In the genomic region with DNA sequence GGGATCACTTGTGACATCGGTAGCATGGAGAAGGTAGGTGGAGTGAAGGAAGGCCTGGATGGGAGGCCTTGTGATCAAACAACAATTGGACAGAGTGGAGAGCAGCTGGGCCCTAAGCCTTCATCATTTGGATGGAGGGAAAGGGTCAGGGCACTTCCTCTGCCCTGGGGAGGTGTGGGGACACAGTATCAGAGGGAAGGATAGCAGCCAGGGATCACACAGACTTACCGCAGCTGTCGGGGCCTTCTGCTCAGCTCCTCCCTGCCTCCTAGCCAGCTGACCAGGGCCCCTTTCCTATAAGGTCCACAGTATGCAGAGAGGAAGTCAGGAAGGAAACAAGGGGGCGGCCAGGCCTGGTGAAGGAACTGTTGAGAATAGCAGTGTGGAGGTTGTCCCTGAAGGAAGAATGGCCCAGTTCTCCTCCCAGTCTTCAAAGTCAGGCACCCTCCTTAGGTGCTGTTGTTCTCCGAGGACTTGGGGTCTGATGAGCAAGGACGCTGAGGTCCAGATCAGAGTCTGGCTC, we compare ENCODE assay signal across 26 cellular contexts.
"Had no signal": no experiment of that assay in that cellular context is flagged by ENCODE, and none has a peak within 500 bp of the region (broad histone marks: within the 10 kb centered on the region; RNA-seq: fewer than 3 reads in every experiment).

No MANE protein-coding gene starts in this region.

- H3K4me3 Mint-ChIP-seq: activated naive CD4-positive, alpha-beta T cell treated with anti-CD3 and anti-CD28 coated beads for 36 hours; activated naive CD8-positive, alpha-beta T cell treated with anti-CD3 and anti-CD28 coated beads, Interleukin-2, amount 10 ng/mL, durations not matched to agents 7 days and 5 days; nephron progenitor cell; stimulated activated memory B cell treated with anti-CD40 and anti-IgM and Interleukin-4, amounts not matched to agents 10 μg/mL and 1 μg/mL and 100 μg/mL, for 72 hours; T-helper 1 cell treated with Interleukin-12 subunit alpha and Interleukin-12 subunit beta and Interleukin-4 antibody, amounts not matched to agents 30 μg/mL and 1 μg/mL, for 36 hours had no signal

- H3K27me3 ChIP-seq: hepatocyte, right lobe of liver, stomach, suprapubic skin, tibial nerve had no signal

- H3K9me3 ChIP-seq: left ventricle myocardium inferior, right lobe of liver, stomach, suprapubic skin, tibial nerve had no signal

- H3K27ac ChIP-seq: coronary artery, left ventricle myocardium inferior, right lobe of liver, suprapubic skin had no signal

- H2AFZ ChIP-seq: hepatocyte had no signal

- DNase-seq: activated CD4-positive, alpha-beta T cell treated with anti-CD3 and anti-CD28 coated beads for 4 hours; activated CD4-positive, alpha-beta T cell treated with anti-CD3 and anti-CD28 coated beads, Interleukin-2, amount 50 U/mL, for 48 hours; activated CD4-positive, CD25-positive, alpha-beta regulatory T cell; activated CD8-positive, alpha-beta memory T cell treated with anti-CD3 and anti-CD28 coated beads, Interleukin-2, amount 50 U/mL, for 48 hours; activated effector memory CD4-positive, alpha-beta T cell treated with Interleukin-2 at 50 U/mL for 16 hours; activated naive CD4-positive, alpha-beta T cell treated with anti-CD3 and anti-CD28 coated beads for 36 hours; activated naive CD8-positive, alpha-beta T cell treated with anti-CD3 and anti-CD28 coated beads, Interleukin-2, amount 10 ng/mL, durations not matched to agents 7 days and 5 days; activated T-cell treated with anti-CD3 and anti-CD28 coated beads, Interleukin-2, amount 50 U/mL, for 48 hours; amygdala; foreskin melanocyte; kidney glomerular epithelial cell; left ventricle myocardium inferior; midbrain; nephron progenitor cell; occipital lobe; posterior cingulate gyrus; right lobe of liver; small intestine; stimulated activated CD4-positive, alpha-beta T cell treated with anti-CD3 and anti-CD28 coated beads, Interleukin-15, amount 100 ng/mL, for 24 hours; stomach had no signal

- H3K27ac Mint-ChIP-seq: activated naive CD4-positive, alpha-beta T cell treated with anti-CD3 and anti-CD28 coated beads for 36 hours; activated naive CD8-positive, alpha-beta T cell treated with anti-CD3 and anti-CD28 coated beads, Interleukin-2, amount 10 ng/mL, durations not matched to agents 7 days and 5 days; nephron progenitor cell; stimulated activated memory B cell treated with anti-CD40 and anti-IgM and Interleukin-4, amounts not matched to agents 10 μg/mL and 1 μg/mL and 100 μg/mL, for 72 hours; T-helper 1 cell treated with Interleukin-12 subunit alpha and Interleukin-12 subunit beta and Interleukin-4 antibody, amounts not matched to agents 30 μg/mL and 1 μg/mL, for 36 hours had no signal

- H3K4me2 ChIP-seq: hepatocyte had no signal

- H3K36me3 Mint-ChIP-seq: activated naive CD8-positive, alpha-beta T cell treated with anti-CD3 and anti-CD28 coated beads, Interleukin-2, amount 10 ng/mL, durations not matched to agents 7 days and 5 days; stimulated activated memory B cell treated with anti-CD40 and anti-IgM and Interleukin-4, amounts not matched to agents 10 μg/mL and 1 μg/mL and 100 μg/mL, for 72 hours had no signal

- H3K27me3 Mint-ChIP-seq: activated naive CD8-positive, alpha-beta T cell treated with anti-CD3 and anti-CD28 coated beads, Interleukin-2, amount 10 ng/mL, durations not matched to agents 7 days and 5 days; stimulated activated memory B cell treated with anti-CD40 and anti-IgM and Interleukin-4, amounts not matched to agents 10 μg/mL and 1 μg/mL and 100 μg/mL, for 72 hours had no signal

- H3K36me3 ChIP-seq: left ventricle myocardium inferior, stomach, suprapubic skin, tibial nerve had no signal

- H3K4me3 ChIP-seq: coronary artery, hepatocyte, left ventricle myocardium inferior, right lobe of liver, stomach, suprapubic skin had no signal

- H3K9me3 Mint-ChIP-seq: activated naive CD4-positive, alpha-beta T cell treated with anti-CD3 and anti-CD28 coated beads for 36 hours; activated naive CD8-positive, alpha-beta T cell treated with anti-CD3 and anti-CD28 coated beads, Interleukin-2, amount 10 ng/mL, durations not matched to agents 7 days and 5 days; stimulated activated memory B cell treated with anti-CD40 and anti-IgM and Interleukin-4, amounts not matched to agents 10 μg/mL and 1 μg/mL and 100 μg/mL, for 72 hours; T-helper 1 cell treated with Interleukin-12 subunit alpha and Interleukin-12 subunit beta and Interleukin-4 antibody, amounts not matched to agents 30 μg/mL and 1 μg/mL, for 36 hours had no signal
